ENCODE assay signal across 22 cellular contexts in the genomic region with DNA sequence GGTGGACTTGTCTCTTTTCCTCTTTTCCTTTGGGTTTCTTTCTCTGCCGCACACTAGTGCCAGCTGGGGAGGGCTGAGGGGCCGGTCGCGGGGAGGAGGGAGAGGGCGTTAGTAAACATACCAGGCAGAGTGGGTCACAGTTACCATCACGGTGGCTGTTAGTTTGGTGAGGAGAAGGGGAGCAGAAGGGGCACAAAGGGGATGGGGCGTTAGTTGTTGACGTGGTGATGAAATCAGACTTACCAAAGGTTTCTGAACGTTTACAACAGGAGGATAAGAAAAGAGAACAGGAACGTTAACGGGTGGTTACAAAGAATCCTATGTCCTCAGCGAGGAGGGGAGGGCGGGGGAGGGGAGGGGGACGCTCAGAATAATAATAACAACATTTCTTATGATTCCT.
"Had no signal": no experiment of that assay in that cellular context is flagged by ENCODE, and none has a peak within 500 bp of the region (broad histone marks: within the 10 kb centered on the region; RNA-seq: fewer than 3 reads in every experiment).

No MANE protein-coding gene starts in this region.

- H3K4me3 ChIP-seq: Peyer's patch had no signal

- DNase-seq: activated CD4-positive, alpha-beta memory T cell treated with anti-CD3 and anti-CD28 coated beads for 36 hours; activated CD4-positive, alpha-beta T cell treated with anti-CD3 and anti-CD28 coated beads, Interleukin-2, amount 10 ng/mL, durations not matched to agents 7 days and 5 days; activated CD4-positive, CD25-positive, alpha-beta regulatory T cell; activated CD8-positive, alpha-beta memory T cell treated with anti-CD3 and anti-CD28 coated beads for 24 hours; activated gamma-delta T cell; activated naive CD4-positive, alpha-beta T cell treated with anti-CD3 and anti-CD28 coated beads for 36 hours; activated T-cell treated with anti-CD3 and anti-CD28 coated beads for 4 hours; activated T-cell treated with anti-CD3 and anti-CD28 coated beads, Interleukin-2, amount 50 U/mL, for 48 hours; amygdala; IMR-90; Kasumi-1; KBM-7; NCI-H1105 treated with DMSO at 0.1 percent for 48 hours; NCI-H1436 treated with DMSO at 0.1 percent for 48 hours; NCI-H187; NCI-H2081; NCI-H446; NCI-H524; Peyer's patch; SHP77; T-helper 9 cell had no signal

- H3K27me3 ChIP-seq: Peyer's patch had no signal

- H3K27ac ChIP-seq: Peyer's patch, RWPE1 had no signal

- H3K4me1 ChIP-seq: Peyer's patch had no signal

- H3K9me3 ChIP-seq: Peyer's patch had no signal
